Comparison of ENCODE assay signal across 19 cellular contexts in genomic region chrX:133513116-133513515, GRCh38.
"Had no signal": no experiment of that assay in that cellular context is flagged by ENCODE, and none has a peak within 500 bp of the region (broad histone marks: within the 10 kb centered on the region; RNA-seq: fewer than 3 reads in every experiment).

No MANE protein-coding gene starts in this region.

- H3K4me3 ChIP-seq: dorsolateral prefrontal cortex, neural progenitor cell, ovary, spleen, testis, tibial nerve had no signal

- H3K9me3 ChIP-seq: ovary, spleen, testis, tibial nerve had no signal

- H3K36me3 ChIP-seq: neural progenitor cell, ovary, spleen, tibial nerve had no signal

- DNase-seq: cortex of kidney; dorsolateral prefrontal cortex; effector CD8-positive, alpha-beta T cell; immature natural killer cell; left colon; naive thymus-derived CD4-positive, alpha-beta T cell; nucleus accumbens; ovary; right cardiac atrium; spleen; stimulated activated CD4-positive, alpha-beta T cell treated with anti-CD3 and anti-CD28 coated beads, Interleukin-15, amount 100 ng/mL, for 24 hours; stimulated activated CD4-positive, alpha-beta T cell treated with anti-CD3 and anti-CD28 coated beads, Interleukin-1b, Interleukin-23, amount 100 ng/mL, for 48 hours; stimulated activated CD4-positive, alpha-beta T cell treated with anti-CD3 and anti-CD28 coated beads, Interleukin-4, amount 100 ng/mL, for 24 hours; stimulated activated naive CD8-positive, alpha-beta T cell treated with anti-CD3 and anti-CD28 coated beads, Interleukin-15, amount 100 ng/mL, for 72 hours; testis had no signal

- H3K9ac ChIP-seq: neural progenitor cell had no signal

- H3K27me3 Mint-ChIP-seq: central memory CD8-positive, alpha-beta T cell; naive thymus-derived CD4-positive, alpha-beta T cell; stimulated activated memory B cell treated with anti-CD40 and anti-IgM and Interleukin-4, amounts not matched to agents 10 μg/mL and 1 μg/mL and 100 μg/mL, for 72 hours; stimulated activated naive CD8-positive, alpha-beta T cell treated with anti-CD3 and anti-CD28 coated beads, Interleukin-15, amount 100 ng/mL, for 72 hours had no signal

- H2AFZ ChIP-seq: neural progenitor cell had no signal

- H3K4me1 Mint-ChIP-seq: central memory CD8-positive, alpha-beta T cell; immature natural killer cell; stimulated activated memory B cell treated with anti-CD40 and anti-IgM and Interleukin-4, amounts not matched to agents 10 μg/mL and 1 μg/mL and 100 μg/mL, for 72 hours; stimulated activated naive CD8-positive, alpha-beta T cell treated with anti-CD3 and anti-CD28 coated beads, Interleukin-15, amount 100 ng/mL, for 72 hours had no signal

- H3K27ac Mint-ChIP-seq: immature natural killer cell; naive thymus-derived CD4-positive, alpha-beta T cell; neural progenitor cell; stimulated activated memory B cell treated with anti-CD40 and anti-IgM and Interleukin-4, amounts not matched to agents 10 μg/mL and 1 μg/mL and 100 μg/mL, for 72 hours; stimulated activated naive CD8-positive, alpha-beta T cell treated with anti-CD3 and anti-CD28 coated beads, Interleukin-15, amount 100 ng/mL, for 72 hours had no signal

- H3K9me3 Mint-ChIP-seq: central memory CD8-positive, alpha-beta T cell; naive thymus-derived CD4-positive, alpha-beta T cell; stimulated activated memory B cell treated with anti-CD40 and anti-IgM and Interleukin-4, amounts not matched to agents 10 μg/mL and 1 μg/mL and 100 μg/mL, for 72 hours; stimulated activated naive CD8-positive, alpha-beta T cell treated with anti-CD3 and anti-CD28 coated beads, Interleukin-15, amount 100 ng/mL, for 72 hours had no signal

- H3K27me3 ChIP-seq: neural progenitor cell, ovary, spleen, testis had no signal

- H3K27ac ChIP-seq: dorsolateral prefrontal cortex, neural progenitor cell, ovary, spleen, testis, tibial nerve had no signal

- H3K4me1 ChIP-seq: neural progenitor cell, spleen, testis, tibial nerve had no signal

- H3K4me2 ChIP-seq: neural progenitor cell had no signal

- ATAC-seq: left colon; naive thymus-derived CD4-positive, alpha-beta T cell; right cardiac atrium; stimulated activated memory B cell treated with anti-CD40 and anti-IgM and Interleukin-4, amounts not matched to agents 10 μg/mL and 1 μg/mL and 100 μg/mL, for 72 hours; stimulated activated naive CD8-positive, alpha-beta T cell treated with anti-CD3 and anti-CD28 coated beads, Interleukin-15, amount 100 ng/mL, for 72 hours had no signal

- H3K4me3 Mint-ChIP-seq: central memory CD8-positive, alpha-beta T cell; immature natural killer cell; naive thymus-derived CD4-positive, alpha-beta T cell; neural progenitor cell; stimulated activated memory B cell treated with anti-CD40 and anti-IgM and Interleukin-4, amounts not matched to agents 10 μg/mL and 1 μg/mL and 100 μg/mL, for 72 hours; stimulated activated naive CD8-positive, alpha-beta T cell treated with anti-CD3 and anti-CD28 coated beads, Interleukin-15, amount 100 ng/mL, for 72 hours had no signal

- H3K36me3 Mint-ChIP-seq: immature natural killer cell; naive thymus-derived CD4-positive, alpha-beta T cell; neural progenitor cell; stimulated activated memory B cell treated with anti-CD40 and anti-IgM and Interleukin-4, amounts not matched to agents 10 μg/mL and 1 μg/mL and 100 μg/mL, for 72 hours had no signal
